8 cellular contexts compared by ENCODE assay signal in the genomic region with DNA sequence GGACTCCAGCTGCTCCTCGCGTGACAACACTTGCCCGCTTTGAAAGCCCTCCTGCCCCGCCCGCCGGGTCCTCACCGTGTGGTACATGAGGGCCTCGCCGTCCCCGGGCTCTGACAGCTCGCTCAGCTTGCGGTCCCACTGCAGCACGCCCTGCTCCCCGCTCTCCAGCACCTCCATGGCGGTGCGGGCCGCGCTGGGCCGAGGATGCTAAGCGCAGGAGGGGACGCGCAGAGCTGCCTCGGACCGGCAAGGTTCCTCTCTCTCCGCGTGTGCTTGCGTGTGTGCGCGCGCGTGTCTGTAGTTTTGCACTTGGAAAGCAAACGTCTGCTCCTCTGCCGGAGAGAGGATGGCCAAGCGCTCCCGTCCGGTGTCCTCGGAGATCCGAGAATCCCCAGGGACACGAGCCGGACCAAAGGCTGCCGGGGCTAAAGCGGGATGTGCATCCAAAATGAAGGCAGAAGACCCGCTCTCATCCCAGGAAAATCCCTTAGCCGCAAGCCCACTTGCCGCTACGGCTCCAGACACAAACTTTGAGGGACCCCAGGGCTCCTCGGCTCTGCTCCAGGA. TPM values are rescaled to one million over a fixed set of nuclear protein-coding genes. Genes with fewer than 3 reads are reported as not detected.
DNase-seq lines count a peak whose midpoint lies in the region; ATAC-seq and TF ChIP-seq lines count a peak whose summit lies in the region.

A gene with protein sequence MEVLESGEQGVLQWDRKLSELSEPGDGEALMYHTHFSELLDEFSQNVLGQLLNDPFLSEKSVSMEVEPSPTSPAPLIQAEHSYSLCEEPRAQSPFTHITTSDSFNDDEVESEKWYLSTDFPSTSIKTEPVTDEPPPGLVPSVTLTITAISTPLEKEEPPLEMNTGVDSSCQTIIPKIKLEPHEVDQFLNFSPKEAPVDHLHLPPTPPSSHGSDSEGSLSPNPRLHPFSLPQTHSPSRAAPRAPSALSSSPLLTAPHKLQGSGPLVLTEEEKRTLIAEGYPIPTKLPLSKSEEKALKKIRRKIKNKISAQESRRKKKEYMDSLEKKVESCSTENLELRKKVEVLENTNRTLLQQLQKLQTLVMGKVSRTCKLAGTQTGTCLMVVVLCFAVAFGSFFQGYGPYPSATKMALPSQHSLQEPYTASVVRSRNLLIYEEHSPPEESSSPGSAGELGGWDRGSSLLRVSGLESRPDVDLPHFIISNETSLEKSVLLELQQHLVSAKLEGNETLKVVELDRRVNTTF (minus strand): TSS at position 558 of the 567 bp plus-strand sequence. CDS start 381 bp downstream, at position 177.

- H2AFZ ChIP-seq in neuronal stem cell (ENCODE audit: low read length) = peak within 1 kb of the TSS; percentile 87

- H3K14ac ChIP-seq in neuronal stem cell (ENCODE audit: low read length) = peak within 1 kb of the TSS; percentile 82

- in situ Hi-C loops in Panc1 (cut with HindIII; ENCODE audit: low pct_unique_long_range_greater_than_20kb, low sequenced_read_pairs) = no loop called here

- H3K27me3 ChIP-seq in Panc1 (ENCODE audit: control insufficient read depth, insufficient read depth, low read length) (no peaks in the 10 kb centered on the region), neuronal stem cell (ENCODE audit: control insufficient read depth in 3 of 3, insufficient read depth in 3 of 3, low read depth in 1 of 3, low read length in 3 of 3) (no peaks in the 10 kb centered on the region)

- peaks cover 18% of the 10 kb centered on the region for H3K36me3 Mint-ChIP-seq in activated T-helper 17 cell treated with anti-CD3 and anti-CD28 coated beads, Interleukin-2, amount 50 U/mL, for 72 hours (ENCODE audit: low read depth)

- BruUV-seq in Panc1 (replicated peaks; lab: Mats Ljungman, UMichigan) = no TSS peak

- POLR2A ChIA-PET in Panc1 (lab: Charles Lee) = no interaction called here

- peak within 1 kb of the TSS; percentile 83 to 93 for H3K4me3 ChIP-seq in Panc1 (ENCODE audit: low read depth in 2 of 2, low read length in 2 of 2)
- peak within 1 kb of the TSS; percentile 96 for H3K4me3 ChIP-seq in fibroblast of the aortic adventitia (ENCODE audit: low read depth, low read length)
- H3K4me3 ChIP-seq in neuronal stem cell (ENCODE audit: low read length in 2 of 2) = peak within 1 kb of the TSS; percentile 86 to 98

- H3K4me3 Mint-ChIP-seq in activated T-helper 17 cell treated with anti-CD3 and anti-CD28 coated beads, Interleukin-2, amount 50 U/mL, for 72 hours = peak within 1 kb of the TSS; percentile 94

- peak within 1 kb of the TSS; percentile 97 for H3K9ac ChIP-seq in neuronal stem cell (ENCODE audit: low read depth, low read length, poor library complexity)

- H2BK15ac ChIP-seq in neuronal stem cell (ENCODE audit: low read length) = no peak within 1 kb of the TSS

- H3K4me1 ChIP-seq in Panc1 (ENCODE audit: control insufficient read depth, insufficient read depth, low read length) = peaks cover 10% of the 10 kb centered on the region
- peaks cover 13 to 15% of the 10 kb centered on the region in 2 donors for H3K4me1 ChIP-seq in neuronal stem cell (ENCODE audit: control insufficient read depth in 2 of 2, insufficient read depth in 1 of 2, low read depth in 1 of 2, low read length in 2 of 2)

- H3K27ac ChIP-seq in Panc1 (ENCODE audit: low read length) (peak within 1 kb of the TSS; percentile 76), neuronal stem cell (replicated peaks; ENCODE audit: low read length) (peak within 1 kb of the TSS; percentile 89), temporal lobe (ENCODE audit: low read depth, low read length) (peak within 1 kb of the TSS; percentile 87)

- H2BK12ac ChIP-seq in neuronal stem cell (ENCODE audit: low read length) = no peak within 1 kb of the TSS

- TF ChIP-seq CTCF in Panc1 (IDR thresholded peaks at IDR 0.05) = no peak
- no peak for TF ChIP-seq CTCF in fibroblast of the aortic adventitia (IDR thresholded peaks at IDR 0.05; ENCODE audit: insufficient read depth, low read length)

- DNase-seq in SKM-1 treated with dmso at 0.1 percent for 144 hours (lab: John Stamatoyannopoulos, UW; ENCODE audit: unreplicated experiment) = peak; percentile 33
- no peak for DNase-seq in SKM-1 (lab: John Stamatoyannopoulos, UW; ENCODE audit: unreplicated experiment)
- no peak for DNase-seq in Panc1 (ENCODE audit: low read depth, low spot score)
- DNase-seq in fibroblast of the aortic adventitia (ENCODE audit: low read depth) = peak; percentile 65
- no peak for DNase-seq in neuronal stem cell (ENCODE audit: low spot score)

- H3K9me3 ChIP-seq in Panc1 (ENCODE audit: control insufficient read depth, insufficient read depth, low read depth, low read length) (no peaks in the 10 kb centered on the region), neuronal stem cell (replicated peaks in 1 of 2; ENCODE audit: control insufficient read depth in 2 of 2, insufficient read depth in 1 of 2, low read depth in 1 of 2, low read length in 2 of 2) (no peaks in the 10 kb centered on the region)

- H4K91ac ChIP-seq in neuronal stem cell (ENCODE audit: low read depth, low read length, poor library complexity) = no peak within 1 kb of the TSS

- intact Hi-C loops in Panc1 (cut with micrococcal nuclease; ENCODE audit: unreplicated experiment) = loop anchor here (5.0 kb wide), 1 partner anchor 736 kb away; no protein-coding TSS in a partner anchor

- peak within 1 kb of the TSS; percentile 83 for H2AK5ac ChIP-seq in neuronal stem cell (ENCODE audit: low read depth, low read length)

- H3K36me3 ChIP-seq in Panc1 (ENCODE audit: control insufficient read depth, insufficient read depth, low read length) (no peaks in the 10 kb centered on the region; the same call in 1 of the 2 replicates), neuronal stem cell (replicated peaks in 1 of 2; ENCODE audit: control insufficient read depth in 2 of 2, insufficient read depth in 2 of 2, low read length in 2 of 2) (peaks cover 0 to 17% of the 10 kb centered on the region in 2 donors)

- peak within 1 kb of the TSS; percentile 17 for H3K4ac ChIP-seq in neuronal stem cell (ENCODE audit: low read length)

- peak within 1 kb of the TSS; percentile 96 for H3K23ac ChIP-seq in neuronal stem cell (ENCODE audit: low read depth, low read length, poor library complexity)

- no peak within 1 kb of the TSS for H4K8ac ChIP-seq in neuronal stem cell (ENCODE audit: low read depth, low read length)

- peak within 1 kb of the TSS; percentile 92 for H3K27ac Mint-ChIP-seq in activated T-helper 17 cell treated with anti-CD3 and anti-CD28 coated beads, Interleukin-2, amount 50 U/mL, for 72 hours

- H3K79me1 ChIP-seq in neuronal stem cell (ENCODE audit: low read depth, low read length) = peaks cover 2% of the 10 kb centered on the region

- WGBS in neuronal stem cell (ENCODE audit: extremely low coverage in 2 of 2, insufficient read length in 2 of 2, insufficient replicate concordance in 1 of 2), 2 donors = no CpG with 5 or more reads among the region's 47 CpGs

- peaks cover 29% of the 10 kb centered on the region for H3K4me1 Mint-ChIP-seq in activated T-helper 17 cell treated with anti-CD3 and anti-CD28 coated beads, Interleukin-2, amount 50 U/mL, for 72 hours

- no peaks in the 10 kb centered on the region for H3K9me3 Mint-ChIP-seq in activated T-helper 17 cell treated with anti-CD3 and anti-CD28 coated beads, Interleukin-2, amount 50 U/mL, for 72 hours

- no peaks in the 10 kb centered on the region for H3K27me3 Mint-ChIP-seq in activated T-helper 17 cell treated with anti-CD3 and anti-CD28 coated beads, Interleukin-2, amount 50 U/mL, for 72 hours

- ATAC-seq in HG03108 (IDR thresholded peaks at IDR 0.05; ENCODE audit: unreplicated experiment) = peak; percentile 22
- peak; percentile 74 for ATAC-seq in Panc1
- peak; percentile 60 for ATAC-seq in activated T-helper 17 cell treated with anti-CD3 and anti-CD28 coated beads, Interleukin-2, amount 50 U/mL, for 72 hours (replicated peaks)

- CTCF ChIA-PET in Panc1 (lab: Charles Lee) = interaction anchor here (0.6 to 0.9 kb wide), 5 partner anchors 9 to 685 kb away, joined by 3 to 4 read pairs (median 3); no protein-coding TSS in a partner anchor

- H3K18ac ChIP-seq in neuronal stem cell (ENCODE audit: low read length) = peak within 1 kb of the TSS; percentile 98

- peak within 1 kb of the TSS; percentile 73 for H3K4me2 ChIP-seq in neuronal stem cell (ENCODE audit: insufficient read depth, low read length, poor library complexity, severe bottlenecking)

- no peak within 1 kb of the TSS for H2BK120ac ChIP-seq in neuronal stem cell (ENCODE audit: low read depth, low read length)

- no peak within 1 kb of the TSS for H2BK5ac ChIP-seq in neuronal stem cell (ENCODE audit: low read length)

RNA-seq across cellular contexts. Expression of the gene that starts here (rescaled TPM):
- 22.7 TPM for total RNA-seq in Panc1 (2021; ENCODE audit: unreplicated experiment)
- polyA plus RNA-seq in Panc1 (2012; ENCODE audit: insufficient read length) = 7.2 TPM
- total RNA-seq in activated T-helper 17 cell treated with anti-CD3 and anti-CD28 coated beads, Interleukin-2, amount 50 U/mL, for 72 hours = 10 to 100 TPM; 26.0 to 38.4 TPM
- total RNA-seq in fibroblast of the aortic adventitia (ENCODE audit: low replicate concordance) = 16.1 and 36.8 TPM in 2 replicates
- 18.4 TPM for polyA plus RNA-seq in neuronal stem cell (2013, experiment 1 of 2)
- polyA plus RNA-seq in neuronal stem cell (2013, experiment 2 of 2) = 19.4 TPM
- total RNA-seq in temporal lobe = 1.7 TPM

Comparison
In these comparisons a context has a peak if more than half of its experiments do, and no peak if none do; other contexts are left out.
1. DNase-seq: peak in SKM-1 treated with dmso at 0.1 percent for 144 hours (single experiment) and fibroblast of the aortic adventitia (single experiment); none in SKM-1 (single experiment), Panc1 (single experiment) and neuronal stem cell (single experiment).
2. ATAC-seq: peak in every context shown above with its lines; median percentile 74 in Panc1; 60 in activated T-helper 17 cell treated with anti-CD3 and anti-CD28 coated beads, Interleukin-2, amount 50 U/mL, for 72 hours; 22 in HG03108.
3. Peak in every context shown above with its lines, with median percentiles within 50 percentile points of each other: H3K27ac ChIP-seq and H3K4me3 ChIP-seq.